ENCODE assay signal across 25 cellular contexts in the genomic region with DNA sequence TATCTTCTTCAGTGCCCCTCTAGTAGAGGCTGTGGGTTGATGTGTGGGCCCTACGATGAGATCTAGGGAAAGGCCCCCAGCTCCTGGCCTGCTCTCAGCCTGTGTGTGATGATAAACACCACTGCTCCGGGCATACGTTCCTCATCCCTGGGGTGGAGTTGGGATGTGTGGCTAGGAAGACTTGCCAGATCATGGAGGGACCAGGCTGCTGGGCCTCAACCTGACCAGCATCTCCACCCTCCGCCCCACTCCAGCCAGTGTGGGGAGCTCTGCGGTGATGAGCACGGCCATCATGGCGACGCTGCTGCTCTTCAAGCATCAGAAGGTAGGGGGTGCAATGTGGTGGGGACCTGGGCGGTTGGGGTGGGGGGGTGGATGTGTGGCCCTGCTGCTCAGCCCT.
"Had no signal": no experiment of that assay in that cellular context is flagged by ENCODE, and none has a peak within 500 bp of the region (broad histone marks: within the 10 kb centered on the region; RNA-seq: fewer than 3 reads in every experiment).

No MANE protein-coding gene starts in this region.

- H3K4me1 ChIP-seq: colonic mucosa, esophagus muscularis mucosa, foreskin keratinocyte, gastroesophageal sphincter, heart right ventricle, parathyroid adenoma, prostate gland, right atrium auricular region, suprapubic skin, transverse colon, upper lobe of right lung, uterus had no signal

- H3K27ac ChIP-seq: colonic mucosa, esophagus muscularis mucosa, foreskin keratinocyte, gastroesophageal sphincter, heart right ventricle, parathyroid adenoma, prostate gland, right atrium auricular region, skin epidermis, suprapubic skin, transverse colon, upper lobe of right lung, uterus had no signal

- H3K36me3 ChIP-seq: colonic mucosa, esophagus muscularis mucosa, gastroesophageal sphincter, heart right ventricle, prostate gland, right atrium auricular region, suprapubic skin, transverse colon, upper lobe of right lung, uterus had no signal

- DNase-seq: colonic mucosa; effector memory CD4-positive, alpha-beta T cell; foreskin keratinocyte; hippocampal formation; immature natural killer cell; islet precursor cell; mesenchymal stem cell; naive B cell; stimulated activated CD4-positive, alpha-beta T cell treated with anti-CD3 and anti-CD28 coated beads, Interleukin-15, amount 100 ng/mL, for 24 hours; stimulated activated CD4-positive, alpha-beta T cell treated with anti-CD3 and anti-CD28 coated beads, Interleukin-2, amount 100 ng/mL, for 48 hours; stimulated activated naive CD4-positive, alpha-beta T cell; stimulated activated naive CD8-positive, alpha-beta T cell treated with anti-CD3 and anti-CD28 coated beads, Interleukin-15, amount 100 ng/mL, for 72 hours; transverse colon; upper lobe of right lung; uterus had no signal

- ATAC-seq: foreskin keratinocyte; gastroesophageal sphincter; heart right ventricle; left lobe of liver; mucosa of descending colon; stimulated activated naive CD8-positive, alpha-beta T cell treated with anti-CD3 and anti-CD28 coated beads, Interleukin-15, amount 100 ng/mL, for 72 hours; upper lobe of right lung had no signal

- H3K4me3 ChIP-seq: colonic mucosa, esophagus muscularis mucosa, gastroesophageal sphincter, heart right ventricle, mucosa of descending colon, prostate gland, right atrium auricular region, skin epidermis, suprapubic skin, transverse colon, upper lobe of right lung, uterus had no signal

- H3K27me3 ChIP-seq: colonic mucosa, esophagus muscularis mucosa, foreskin keratinocyte, gastroesophageal sphincter, heart right ventricle, right atrium auricular region, suprapubic skin, transverse colon, upper lobe of right lung, uterus had no signal

- H3K9me3 ChIP-seq: colonic mucosa, prostate gland, right atrium auricular region, transverse colon, upper lobe of right lung had no signal
